Comparison of ENCODE assay signal across 23 cellular contexts in genomic region chr4:8842614-8843013, GRCh38. TPM values are rescaled to one million over a fixed set of nuclear protein-coding genes. Genes with fewer than 3 reads are reported as not detected.
"Had no signal": no experiment of that assay in that cellular context is flagged by ENCODE, and none has a peak within 500 bp of the region (broad histone marks: within the 10 kb centered on the region; RNA-seq: fewer than 3 reads in every experiment).

No MANE protein-coding gene starts in this region.

- DNase-seq: Kasumi-1, MM.1S, NCI-H1092 treated with DMSO at 0.1 percent for 48 hours, NCI-H1436, NCI-H187, NCI-H2029, NCI-H2081 treated with DMSO at 0.1 percent for 48 hours, NCI-H2171, NCI-H226, NCI-H446, NCI-H510A, NCI-H524 treated with DMSO at 0.1 percent for 48 hours, NCI-H69, NCI-H774, SHP77 treated with DMSO at 0.1 percent for 48 hours had no signal

- ATAC-seq: K562, SK-N-SH treated with all-trans-retinoic acid at 6 μM for 48 hours had no signal

- H3K36me3 ChIP-seq: SJCRH30 had no signal

- H3K4me1 ChIP-seq: SJCRH30 had no signal

- FAIRE-seq: K562 had no signal

- H3K27ac ChIP-seq: KMS-11, RWPE1, SJCRH30 had no signal

- H3K9me3 ChIP-seq: SJCRH30 had no signal

- H3K4me3 ChIP-seq: K562, SJCRH30 had no signal

RNA-seq across cellular contexts. Expression of gene HMX1, which starts 29.0 kb away (rescaled TPM):
- total RNA-seq: HT-29, K562, M059J, SJCRH30 had no signal
- polyA plus RNA-seq: IgD-negative memory B cell, K562 had no signal
